8 cellular contexts compared by ENCODE assay signal in genomic region chr11:43643898-43644625, GRCh38. TPM values are rescaled to one million over a fixed set of nuclear protein-coding genes. Genes with fewer than 3 reads are reported as not detected.
A peak's percentile ranks its signal among the peaks of the same experiment; 100 is the strongest.
DNase-seq lines count a peak whose midpoint lies in the region; ATAC-seq and TF ChIP-seq lines count a peak whose summit lies in the region.

No MANE protein-coding gene starts in this region.

- H3K27ac Mint-ChIP-seq in HFFc6, result peak overlapping the region; percentile 75
- peak overlapping the region; percentile 95 to 96 for H3K27ac Mint-ChIP-seq in activated naive CD4-positive, alpha-beta T cell treated with anti-CD3 and anti-CD28 coated beads, Interleukin-2, amount 50 U/mL, for 72 hours
- H3K27ac Mint-ChIP-seq in glutamatergic neuron (ENCODE audit: unreplicated experiment), result peak overlapping the region; percentile 98

- H3K27ac ChIP-seq in SK-N-MC (peak overlapping the region; percentile 78), thoracic aorta (peak overlapping the region; percentile 30 to 43)

- peaks cover 8% of the 10 kb centered on the region; the same call in 1 of the 2 replicates for H3K4me1 Mint-ChIP-seq in HFFc6 (ENCODE audit: low read depth)
- peaks cover 6% of the 10 kb centered on the region for H3K4me1 Mint-ChIP-seq in glutamatergic neuron (ENCODE audit: low read depth, unreplicated experiment)

- H3K27me3 ChIP-seq in thoracic aorta (replicated peaks; ENCODE audit: insufficient read depth), result no peaks in the 10 kb centered on the region

- H3K4me3 ChIP-seq in GM08714 (ENCODE audit: low read length), result peak overlapping the region; percentile 96
- peak overlapping the region; percentile 88 for H3K4me3 ChIP-seq in SK-N-MC
- H3K4me3 ChIP-seq in thoracic aorta, result peak overlapping the region; percentile 97

- H3K9me3 ChIP-seq in SK-N-MC (ENCODE audit: low read depth, low read length), result no peaks in the 10 kb centered on the region
- no peaks in the 10 kb centered on the region for H3K9me3 ChIP-seq in thoracic aorta

- TF ChIP-seq CTCF in HFFc6 (IDR thresholded peaks at IDR 0.05) (no peak), glutamatergic neuron (IDR thresholded peaks at IDR 0.05; ENCODE audit: partially characterized antibody, unreplicated experiment) (no peak), omental fat pad (IDR thresholded peaks at IDR 0.05) (no peak), thoracic aorta (IDR thresholded peaks at IDR 0.05) (no peak)

- no peaks in the 10 kb centered on the region for H3K9me3 Mint-ChIP-seq in HFFc6
- no peaks in the 10 kb centered on the region for H3K9me3 Mint-ChIP-seq in activated naive CD4-positive, alpha-beta T cell treated with anti-CD3 and anti-CD28 coated beads, Interleukin-2, amount 50 U/mL, for 72 hours
- peaks cover 2% of the 10 kb centered on the region for H3K9me3 Mint-ChIP-seq in glutamatergic neuron (ENCODE audit: unreplicated experiment)

- peak; percentile 75 for DNase-seq in HFFc6
- DNase-seq in NAMALWA (ENCODE audit: low spot score), result peak; percentile 93
- DNase-seq in SK-N-MC (ENCODE audit: low read depth, low spot score), result peak; percentile 42
- DNase-seq in activated naive CD4-positive, alpha-beta T cell treated with anti-CD3 and anti-CD28 coated beads, Interleukin-2, amount 50 U/mL, for 72 hours (ENCODE audit: low spot score in 2 of 2), result peak; percentile 86 to 88
- DNase-seq in glutamatergic neuron, result peak; percentile 91
- peak; percentile 66 for DNase-seq in omental fat pad (ENCODE audit: low spot score)
- peak; percentile 47 for DNase-seq in thoracic aorta (ENCODE audit: low spot score)

- peak; percentile 100 for ATAC-seq in activated naive CD4-positive, alpha-beta T cell treated with anti-CD3 and anti-CD28 coated beads, Interleukin-2, amount 50 U/mL, for 72 hours
- ATAC-seq in omental fat pad (ENCODE audit: low FRiP score) (peak; percentile 95), thoracic aorta (ENCODE audit: insufficient number of reproducible peaks, low FRiP score, low read depth) (peak; percentile 84)

- H3K36me3 Mint-ChIP-seq in HFFc6 (ENCODE audit: low read depth) (no peaks in the 10 kb centered on the region), glutamatergic neuron (ENCODE audit: unreplicated experiment) (no peaks in the 10 kb centered on the region)
- H3K36me3 Mint-ChIP-seq in activated naive CD4-positive, alpha-beta T cell treated with anti-CD3 and anti-CD28 coated beads, Interleukin-2, amount 50 U/mL, for 72 hours, result peaks cover 6 to 15% of the 10 kb centered on the region in 2 donors

- H3K27me3 Mint-ChIP-seq in HFFc6 (ENCODE audit: insufficient read depth) (peaks cover 16% of the 10 kb centered on the region), glutamatergic neuron (ENCODE audit: unreplicated experiment) (peaks cover 5% of the 10 kb centered on the region)

- H3K36me3 ChIP-seq in SK-N-MC (ENCODE audit: insufficient read depth, low read length) (no peaks in the 10 kb centered on the region), thoracic aorta (no peaks in the 10 kb centered on the region)

- H3K9ac ChIP-seq in SK-N-MC (ENCODE audit: insufficient read length), result peak overlapping the region; percentile 89

- H3K4me3 Mint-ChIP-seq in HFFc6, result peak overlapping the region; percentile 99
- H3K4me3 Mint-ChIP-seq in glutamatergic neuron (ENCODE audit: unreplicated experiment), result peak overlapping the region; percentile 99

- H3K4me1 ChIP-seq in thoracic aorta (ENCODE audit: control insufficient read depth in 1 of 2, low read depth in 2 of 2), result peaks cover 0 to 14% of the 10 kb centered on the region in 2 donors

RNA-seq across cellular contexts. Expression of gene HSD17B12, which starts 36.5 kb away (rescaled TPM):
- 100 to 1,000 TPM in 3 of 6 experiments, 10 to 100 TPM in 3; 89.1 to 119 (median 99.0) TPM for total RNA-seq in HFFc6 (2021; fragmentation: NEBNext Ultra II Directional; extraction: Animal tissue kit (Norgen Biotek cat#: 25700))
- 10 to 100 TPM; 38.7 to 55.7 TPM for total RNA-seq in activated naive CD4-positive, alpha-beta T cell treated with anti-CD3 and anti-CD28 coated beads, Interleukin-2, amount 50 U/mL, for 72 hours
- total RNA-seq in glutamatergic neuron (ENCODE audit: unreplicated experiment) (140 TPM), omental fat pad (10 to 100 TPM; 50.6 to 72.4 (median 54.1) TPM), thoracic aorta (10 to 100 TPM; 91.7 to 97.4 TPM)

Comparison
In these comparisons a context has a peak if more than half of its experiments do, and no peak if none do; other contexts are left out.
1. Peak in every context shown above with its lines: DNase-seq, ATAC-seq, H3K4me3 ChIP-seq and H3K27ac ChIP-seq.
2. DNase-seq: peak in every context shown above with its lines; median percentile 93 in NAMALWA; 91 in glutamatergic neuron; 87 in activated naive CD4-positive, alpha-beta T cell treated with anti-CD3 and anti-CD28 coated beads, Interleukin-2, amount 50 U/mL, for 72 hours; 75 in HFFc6; 66 in omental fat pad; 47 in thoracic aorta; 42 in SK-N-MC.